Comparison of ENCODE assay signal across 1 cellular context in genomic region chr2:85660301-85660700, GRCh38. TPM values are rescaled to one million over a fixed set of nuclear protein-coding genes. Genes with fewer than 3 reads are reported as not detected.
"Had no signal": no experiment of that assay in that cellular context is flagged by ENCODE, and none has a peak within 500 bp of the region (broad histone marks: within the 10 kb centered on the region; RNA-seq: fewer than 3 reads in every experiment).

No MANE protein-coding gene starts in this region.

RNA-seq across cellular contexts. Expression of gene SFTPB, which starts 7.7 kb away (rescaled TPM):
- total RNA-seq: G401 had no signal

RNA-seq across cellular contexts. Expression of gene GNLY, which starts 33.9 kb away (rescaled TPM):
- total RNA-seq: G401 had no signal
